In genomic region chr19:8342684-8343482, GRCh38 we compare ENCODE assay signal across 8 cellular contexts. TPM values are rescaled to one million over a fixed set of nuclear protein-coding genes. Genes with fewer than 3 reads are reported as not detected.
DNase-seq lines count a peak whose midpoint lies in the region; ATAC-seq, FAIRE-seq and TF ChIP-seq lines count a peak whose summit lies in the region.

TSS of gene KANK3 (minus strand) at chr19:8343262. CDS start at chr19:8337828, 5,434 bp downstream.

- dilution Hi-C loops in keratinocyte (cut with MboI; ENCODE audit: extremely low pct_ligation_motif_present, low sequenced_read_pairs): no loop called here

- peak within 1 kb of the TSS; percentile 29 to 40 (median 38) for H3K4me3 ChIP-seq in keratinocyte (ENCODE audit: control insufficient read depth in 2 of 3, extremely low read depth in 1 of 3, insufficient read depth in 2 of 3, low read depth in 1 of 3, low read length in 3 of 3)

- no peak within 1 kb of the TSS for H3K27ac ChIP-seq in keratinocyte (ENCODE audit: control insufficient read depth, insufficient read depth, low read length)

- DNase-seq in GM13976 (ENCODE audit: low spot score) (peak; percentile 100), NCI-H2196 (lab: John Stamatoyannopoulos, UW; ENCODE audit: unreplicated experiment) (peak; percentile 95), cerebellum (ENCODE audit: low spot score) (peak; percentile 53), keratinocyte (ENCODE audit: low read depth, low spot score) (peak; percentile 78), NCI-H128 (lab: John Stamatoyannopoulos, UW; ENCODE audit: unreplicated experiment) (no peak)
- DNase-seq in activated CD4-positive, alpha-beta T cell treated with anti-CD3 and anti-CD28 coated beads for 24 hours (ENCODE audit: low read depth in 2 of 2): peak; percentile 90 to 92
- peak; percentile 91 for DNase-seq in stimulated activated CD4-positive, alpha-beta T cell treated with anti-CD3 and anti-CD28 coated beads, Interleukin-12 subunit alpha, Interleukin-12 subunit beta, amount 100 ng/mL, for 4 hours

- no peaks in the 10 kb centered on the region for H3K9me3 ChIP-seq in keratinocyte (ENCODE audit: control insufficient read depth, low read depth, low read length)

- peak within 1 kb of the TSS; percentile 26 for H2AFZ ChIP-seq in keratinocyte (ENCODE audit: control insufficient read depth, low read length)

- H3K27me3 ChIP-seq in keratinocyte (ENCODE audit: control insufficient read depth, extremely low read depth, insufficient read depth, low read length): peaks cover 8% of the 10 kb centered on the region

- peak; percentile 68 for ATAC-seq in HG03025 (IDR thresholded peaks at IDR 0.05; ENCODE audit: low FRiP score, unreplicated experiment)

- H3K4me2 ChIP-seq in keratinocyte (ENCODE audit: control insufficient read depth, extremely low read depth, insufficient read depth, low read depth, low read length): peak within 1 kb of the TSS; percentile 15

- no peaks in the 10 kb centered on the region for H3K36me3 ChIP-seq in keratinocyte (ENCODE audit: control insufficient read depth in 2 of 2, extremely low read depth in 1 of 2, insufficient read depth in 2 of 2, low read length in 2 of 2)

- no peaks in the 10 kb centered on the region for H3K9me1 ChIP-seq in keratinocyte (ENCODE audit: control insufficient read depth, extremely low read depth, insufficient read depth, low read length)

- in situ Hi-C loops in GM13976 (cut with MboI; ENCODE audit: low sequenced_read_pairs, unreplicated experiment): no loop called here

- no peak within 1 kb of the TSS for H3K9ac ChIP-seq in keratinocyte (ENCODE audit: control insufficient read depth, extremely low read depth, insufficient read depth, low read length)

- no peak for TF ChIP-seq CTCF in GM13976 (IDR thresholded peaks at IDR 0.05; ENCODE audit: borderline replicate concordance, control extremely low read depth, extremely low read depth, insufficient read depth, missing control alignments)
- TF ChIP-seq CTCF in keratinocyte (optimal IDR thresholded peaks at IDR 0.05 in 1 of 3, IDR thresholded peaks at IDR 0.05 in 1 of 3, conservative IDR thresholded peaks at IDR 0.05 in 1 of 3; ENCODE audit: extremely low read depth in 1 of 3, insufficient read depth in 2 of 3, low read length in 3 of 3): no peak

- no peaks in the 10 kb centered on the region for H3K79me2 ChIP-seq in keratinocyte (ENCODE audit: control insufficient read depth, insufficient read depth, low read length)

- H4K20me1 ChIP-seq in keratinocyte (ENCODE audit: control insufficient read depth, extremely low read depth, insufficient read depth, low read length): no peaks in the 10 kb centered on the region

- peak; percentile 57 for FAIRE-seq in keratinocyte (lab: Jason Lieb, UNC)

- H3K4me1 ChIP-seq in keratinocyte (ENCODE audit: control insufficient read depth, extremely low read depth, insufficient read depth, low read length): no peaks in the 10 kb centered on the region

RNA-seq across cellular contexts. Expression of gene KANK3, which starts in this region (rescaled TPM):
- 4.5 TPM for total RNA-seq in cerebellum
- 0.15 to 0.27 TPM (median 0.16 TPM) in 3 replicates for polyA plus RNA-seq in keratinocyte
- polyA plus RNA-seq in keratinocyte (2011; ENCODE audit: low read depth): 0.14 TPM
- 0.13 TPM in 1 of 2 replicates, not detected in the other for polyA plus RNA-seq in keratinocyte (2011; cell fraction: cytosol; rRNA removed)
- polyA plus RNA-seq in keratinocyte (2011; cell fraction: nucleus; rRNA removed): 0.37 and 0.38 TPM in 2 replicates
- polyA plus RNA-seq in keratinocyte (2012; ENCODE audit: low replicate concordance): 0.13 and 0.48 TPM in 2 replicates
- polyA minus RNA-seq in keratinocyte: 0.07 to 0.10 TPM in 2 of 3 replicates, not detected in the other
- polyA minus RNA-seq in keratinocyte (2011; cell fraction: cytosol; rRNA and poly(A)+ RNA removed): not detected
- not detected in 2 replicates for polyA minus RNA-seq in keratinocyte (2011; cell fraction: nucleus; rRNA and poly(A)+ RNA removed)

Comparison
In these comparisons a context has a peak if more than half of its experiments do, and no peak if none do; other contexts are left out.
1. Peak in DNase-seq, H3K4me3 ChIP-seq and H3K4me2 ChIP-seq in keratinocyte; RNA of the gene not detected or under 1 TPM.